ENCODE assay signal across 8 cellular contexts in the genomic region with DNA sequence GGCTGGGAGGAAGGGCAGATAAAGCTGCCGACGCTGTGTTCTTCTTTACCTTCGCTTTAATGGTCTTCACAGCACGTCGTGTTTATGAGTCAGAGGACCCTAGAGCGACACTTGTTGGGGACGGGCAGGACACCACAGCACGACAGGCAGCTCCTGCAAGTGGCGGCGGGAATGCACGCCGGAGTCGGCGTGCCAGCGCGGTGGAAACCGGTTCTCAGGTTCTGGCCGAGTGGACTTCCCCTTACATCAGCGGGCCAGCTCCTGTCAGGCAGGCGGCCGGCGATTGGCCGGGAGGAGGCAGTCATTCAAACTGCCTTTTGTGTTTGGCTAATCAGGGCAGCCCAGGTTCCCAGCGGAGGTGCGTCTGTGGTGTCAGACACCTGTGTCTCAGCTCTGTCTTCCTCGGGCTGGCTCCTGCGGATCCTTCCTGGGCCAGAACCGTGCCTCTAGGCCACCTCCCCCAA.
DNase-seq lines count a peak whose midpoint lies in the region; ATAC-seq, FAIRE-seq and TF ChIP-seq lines count a peak whose summit lies in the region.

No MANE protein-coding gene starts in this region.

- DNase-seq in D341Med (ENCODE audit: low spot score): peak; percentile 32
- DNase-seq in NCI-H1436 (lab: John Stamatoyannopoulos, UW): peak; percentile 73
- peak; percentile 51 for DNase-seq in adipocyte (ENCODE audit: low read depth)
- peak; percentile 81 for DNase-seq in right atrium auricular region (ENCODE audit: low spot score)
- peak; percentile 91 to 97 (median 92) for DNase-seq in pancreas
- no peak for DNase-seq in stimulated activated naive CD4-positive, alpha-beta T cell treated with Interleukin-2 at 50 U/mL for 16 hours (lab: John Stamatoyannopoulos, UW)

- peak overlapping the region; percentile 79 to 87 for H3K27ac ChIP-seq in right atrium auricular region
- peak overlapping the region; percentile 63 to 86 (median 76) for H3K27ac ChIP-seq in pancreas

- TF ChIP-seq CTCF in right atrium auricular region (IDR thresholded peaks at IDR 0.05): no peak
- peak in 1 of 4 donors; percentile 24 for TF ChIP-seq CTCF in pancreas (IDR thresholded peaks at IDR 0.05)

- FAIRE-seq in pancreas (lab: Jason Lieb, UNC): no peak

- intact Hi-C loops in pancreas (cut with DNase I): no loop called here

- no peak overlapping the region for H3K9ac ChIP-seq in adipocyte (ENCODE audit: low read length)

- peaks cover 19% of the 10 kb centered on the region for H3K4me1 ChIP-seq in adipocyte (ENCODE audit: control insufficient read depth, insufficient read depth, low read length)
- peaks cover 0 to 20% of the 10 kb centered on the region in 2 donors for H3K4me1 ChIP-seq in right atrium auricular region
- H3K4me1 ChIP-seq in pancreas: peaks cover 0 to 2% (median 0%) of the 10 kb centered on the region in 3 donors

- ATAC-seq in GM21515 (IDR thresholded peaks at IDR 0.05; ENCODE audit: unreplicated experiment) (peak; percentile 54), pancreas (peak; percentile 96 to 98 (median 98)), GM21367 (IDR thresholded peaks at IDR 0.05; ENCODE audit: unreplicated experiment) (no peak)

- peak overlapping the region; percentile 71 for H3K4me3 ChIP-seq in adipocyte (ENCODE audit: low read length)
- peak overlapping the region; percentile 39 to 45 for H3K4me3 ChIP-seq in right atrium auricular region
- H3K4me3 ChIP-seq in pancreas: peak overlapping the region; percentile 8 to 45 (median 30)

- no peaks in the 10 kb centered on the region for H3K9me3 ChIP-seq in adipocyte (ENCODE audit: control insufficient read depth, low read length)
- H3K9me3 ChIP-seq in right atrium auricular region: no peaks in the 10 kb centered on the region
- no peaks in the 10 kb centered on the region for H3K9me3 ChIP-seq in pancreas

- WGBS in pancreas, 2 donors: 4 to 6% methylated on average over 28 of the region's 28 CpGs

- H3K27me3 ChIP-seq in adipocyte (replicated peaks; ENCODE audit: control insufficient read depth, insufficient read depth, low read length) (no peaks in the 10 kb centered on the region), right atrium auricular region (no peaks in the 10 kb centered on the region), pancreas (no peaks in the 10 kb centered on the region)

- no peaks in the 10 kb centered on the region for H3K36me3 ChIP-seq in adipocyte (ENCODE audit: control insufficient read depth, insufficient read depth, low read length, severe bottlenecking)
- H3K36me3 ChIP-seq in right atrium auricular region: no peaks in the 10 kb centered on the region
- no peaks in the 10 kb centered on the region for H3K36me3 ChIP-seq in pancreas
